ENCODE assay signal across 1 cellular context in the genomic region with DNA sequence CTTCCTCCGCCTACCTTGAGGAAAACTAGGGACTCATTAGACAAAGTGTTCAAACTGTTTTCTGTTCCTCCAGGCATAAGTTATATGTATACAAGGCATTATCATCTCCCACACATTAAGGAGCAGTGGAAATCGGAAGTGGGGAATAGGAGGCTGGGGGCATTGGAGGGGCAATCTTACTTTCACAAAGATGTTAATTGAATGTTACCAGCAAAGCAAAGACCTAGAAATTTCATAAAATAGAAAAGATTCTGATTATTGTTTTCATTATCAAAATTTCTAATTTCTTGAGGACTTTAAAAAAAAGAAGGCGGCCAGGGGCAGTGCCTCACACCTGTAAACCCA.
TF ChIP-seq lines count a peak whose summit lies in the region.

No MANE protein-coding gene starts in this region.

TF ChIP-seq in IMR-90, 13 proteins besides CTCF, POLR2A, EP300 and RAD21:
- TF ChIP-seq MXI1 (IDR thresholded peaks at IDR 0.05; ENCODE audit: borderline replicate concordance, low read depth, low read length): no peak
- no peak for TF ChIP-seq MAFK (IDR thresholded peaks at IDR 0.05; ENCODE audit: low read depth, low read length)
- TF ChIP-seq, protein P1, sequence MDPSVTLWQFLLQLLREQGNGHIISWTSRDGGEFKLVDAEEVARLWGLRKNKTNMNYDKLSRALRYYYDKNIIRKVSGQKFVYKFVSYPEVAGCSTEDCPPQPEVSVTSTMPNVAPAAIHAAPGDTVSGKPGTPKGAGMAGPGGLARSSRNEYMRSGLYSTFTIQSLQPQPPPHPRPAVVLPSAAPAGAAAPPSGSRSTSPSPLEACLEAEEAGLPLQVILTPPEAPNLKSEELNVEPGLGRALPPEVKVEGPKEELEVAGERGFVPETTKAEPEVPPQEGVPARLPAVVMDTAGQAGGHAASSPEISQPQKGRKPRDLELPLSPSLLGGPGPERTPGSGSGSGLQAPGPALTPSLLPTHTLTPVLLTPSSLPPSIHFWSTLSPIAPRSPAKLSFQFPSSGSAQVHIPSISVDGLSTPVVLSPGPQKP (IDR thresholded peaks at IDR 0.05; ENCODE audit: borderline replicate concordance, low read depth, low read length): no peak
